In genomic region chr5:41621420-41621819, GRCh38 we compare ENCODE assay signal across 36 cellular contexts.
"Had no signal": no experiment of that assay in that cellular context is flagged by ENCODE, and none has a peak within 500 bp of the region (broad histone marks: within the 10 kb centered on the region; RNA-seq: fewer than 3 reads in every experiment).

No MANE protein-coding gene starts in this region.

- ATAC-seq: activated CD4-positive, CD25-positive, alpha-beta regulatory T cell treated with anti-CD3 and anti-CD28 coated beads, Interleukin-2, amount 50 U/mL, for 24 hours; activated CD8-positive, alpha-beta memory T cell treated with anti-CD3 and anti-CD28 coated beads, Interleukin-2, amount 10 ng/mL, durations not matched to agents 7 days and 5 days; activated CD8-positive, alpha-beta T cell treated with anti-CD3 and anti-CD28 coated beads, Interleukin-2, amount 10 ng/mL, durations not matched to agents 7 days and 5 days; activated naive CD4-positive, alpha-beta T cell treated with anti-CD3 and anti-CD28 coated beads, Interleukin-2, amount 50 U/mL, for 72 hours; activated T-cell treated with anti-CD3 and anti-CD28 coated beads, Interleukin-2, amount 50 U/mL, for 72 hours; effector memory CD8-positive, alpha-beta T cell; gastroesophageal sphincter; heart right ventricle; T-helper 17 cell had no signal

- H3K4me2 ChIP-seq: hepatocyte had no signal

- FAIRE-seq: astrocyte, bronchial epithelial cell, colon had no signal

- H3K27ac ChIP-seq: brain microvascular endothelial cell, esophagus muscularis mucosa, gastroesophageal sphincter, heart right ventricle, hepatocyte, WERI-Rb-1 had no signal

- H3K79me2 ChIP-seq: hepatocyte had no signal

- H3K4me1 ChIP-seq: esophagus muscularis mucosa, gastroesophageal sphincter, heart right ventricle had no signal

- H3K9me3 Mint-ChIP-seq: activated B cell treated with CpG ODN at 0.5 μM for 24 hours; activated CD4-positive, alpha-beta memory T cell treated with anti-CD3 and anti-CD28 coated beads for 36 hours; activated naive CD4-positive, alpha-beta T cell treated with anti-CD3 and anti-CD28 coated beads, Interleukin-2, amount 10 ng/mL, durations not matched to agents 7 days and 5 days; activated naive CD4-positive, alpha-beta T cell treated with anti-CD3 and anti-CD28 coated beads, Interleukin-2, amount 50 U/mL, for 72 hours; activated naive CD8-positive, alpha-beta T cell treated with anti-CD3 and anti-CD28 coated beads, Interleukin-2, amount 10 ng/mL, durations not matched to agents 7 days and 5 days; activated T-cell treated with anti-CD3 and anti-CD28 coated beads, Interleukin-2, amount 50 U/mL, for 24 hours; T-helper 2 cell treated with Interferon-gamma antibody and Interleukin-4, amounts not matched to agents 5 μg/mL and 100 μg/mL, for 36 hours had no signal

- H3K36me3 Mint-ChIP-seq: activated CD4-positive, alpha-beta memory T cell treated with anti-CD3 and anti-CD28 coated beads for 36 hours; activated CD8-positive, alpha-beta memory T cell treated with anti-CD3 and anti-CD28 coated beads, Interleukin-2, amount 10 ng/mL, durations not matched to agents 7 days and 5 days; activated naive CD4-positive, alpha-beta T cell treated with anti-CD3 and anti-CD28 coated beads, Interleukin-2, amount 10 ng/mL, durations not matched to agents 7 days and 5 days; activated naive CD4-positive, alpha-beta T cell treated with anti-CD3 and anti-CD28 coated beads, Interleukin-2, amount 50 U/mL, for 72 hours; activated naive CD8-positive, alpha-beta T cell treated with anti-CD3 and anti-CD28 coated beads, Interleukin-2, amount 10 ng/mL, durations not matched to agents 7 days and 5 days had no signal

- H3K4me3 ChIP-seq: esophagus muscularis mucosa, gastroesophageal sphincter, heart right ventricle, hepatocyte had no signal

- DNase-seq: activated B cell treated with CpG ODN at 0.5 μM for 24 hours; activated CD4-positive, alpha-beta memory T cell treated with anti-CD3 and anti-CD28 coated beads for 36 hours; activated CD4-positive, alpha-beta T cell treated with anti-CD3 and anti-CD28 coated beads for 48 hours; activated CD8-positive, alpha-beta memory T cell treated with anti-CD3 and anti-CD28 coated beads, Interleukin-2, amount 10 ng/mL, durations not matched to agents 7 days and 5 days; activated CD8-positive, alpha-beta memory T cell treated with anti-CD3 and anti-CD28 coated beads, Interleukin-2, amount 50 U/mL, for 48 hours; activated CD8-positive, alpha-beta T cell treated with anti-CD3 and anti-CD28 coated beads, Interleukin-2, amount 10 ng/mL, durations not matched to agents 7 days and 5 days; activated gamma-delta T cell; activated naive CD4-positive, alpha-beta T cell; activated naive CD4-positive, alpha-beta T cell treated with anti-CD3 and anti-CD28 coated beads, Interleukin-2, amount 10 ng/mL, durations not matched to agents 7 days and 5 days; activated naive CD8-positive, alpha-beta T cell treated with anti-CD3 and anti-CD28 coated beads, Interleukin-2, amount 10 ng/mL, durations not matched to agents 7 days and 5 days; activated T-cell treated with anti-CD3 and anti-CD28 coated beads for 4 hours; activated T-cell treated with anti-CD3 and anti-CD28 coated beads, Interleukin-2, amount 50 U/mL, for 24 hours; activated T-cell treated with anti-CD3 and anti-CD28 coated beads, Interleukin-2, amount 50 U/mL, for 72 hours; amniotic stem cell; anterior cingulate cortex; brain microvascular endothelial cell; caudate nucleus; cortex of kidney; dermis blood vessel endothelial cell; effector CD4-positive, alpha-beta T cell; effector memory CD8-positive, alpha-beta T cell; erythroblast; foreskin melanocyte; heart right ventricle; T-helper 17 cell; T1000; WERI-Rb-1 had no signal

- H2AFZ ChIP-seq: hepatocyte had no signal

- H3K36me3 ChIP-seq: brain microvascular endothelial cell, esophagus muscularis mucosa, gastroesophageal sphincter, heart right ventricle, WERI-Rb-1 had no signal

- H3K9me3 ChIP-seq: esophagus muscularis mucosa, gastroesophageal sphincter, heart right ventricle had no signal

- H3K27me3 ChIP-seq: brain microvascular endothelial cell, esophagus muscularis mucosa, gastroesophageal sphincter, heart right ventricle, hepatocyte had no signal

- H3K27ac Mint-ChIP-seq: activated B cell treated with CpG ODN at 0.5 μM for 24 hours; activated CD4-positive, alpha-beta memory T cell treated with anti-CD3 and anti-CD28 coated beads for 36 hours; activated CD8-positive, alpha-beta memory T cell treated with anti-CD3 and anti-CD28 coated beads, Interleukin-2, amount 10 ng/mL, durations not matched to agents 7 days and 5 days; activated CD8-positive, alpha-beta T cell treated with anti-CD3 and anti-CD28 coated beads, Interleukin-2, amount 10 ng/mL, durations not matched to agents 7 days and 5 days; activated naive CD4-positive, alpha-beta T cell treated with anti-CD3 and anti-CD28 coated beads, Interleukin-2, amount 10 ng/mL, durations not matched to agents 7 days and 5 days; activated naive CD4-positive, alpha-beta T cell treated with anti-CD3 and anti-CD28 coated beads, Interleukin-2, amount 50 U/mL, for 72 hours; activated naive CD8-positive, alpha-beta T cell treated with anti-CD3 and anti-CD28 coated beads, Interleukin-2, amount 10 ng/mL, durations not matched to agents 7 days and 5 days; activated T-cell treated with anti-CD3 and anti-CD28 coated beads, Interleukin-2, amount 50 U/mL, for 24 hours; activated T-cell treated with anti-CD3 and anti-CD28 coated beads, Interleukin-2, amount 50 U/mL, for 72 hours; effector memory CD8-positive, alpha-beta T cell; T-helper 17 cell; T-helper 2 cell treated with Interferon-gamma antibody and Interleukin-4, amounts not matched to agents 5 μg/mL and 100 μg/mL, for 36 hours had no signal

- H3K4me3 Mint-ChIP-seq: activated B cell treated with CpG ODN at 0.5 μM for 24 hours; activated CD4-positive, alpha-beta memory T cell treated with anti-CD3 and anti-CD28 coated beads for 36 hours; activated CD8-positive, alpha-beta memory T cell treated with anti-CD3 and anti-CD28 coated beads, Interleukin-2, amount 10 ng/mL, durations not matched to agents 7 days and 5 days; activated CD8-positive, alpha-beta T cell treated with anti-CD3 and anti-CD28 coated beads, Interleukin-2, amount 10 ng/mL, durations not matched to agents 7 days and 5 days; activated naive CD4-positive, alpha-beta T cell treated with anti-CD3 and anti-CD28 coated beads, Interleukin-2, amount 10 ng/mL, durations not matched to agents 7 days and 5 days; activated naive CD8-positive, alpha-beta T cell treated with anti-CD3 and anti-CD28 coated beads, Interleukin-2, amount 10 ng/mL, durations not matched to agents 7 days and 5 days; activated T-cell treated with anti-CD3 and anti-CD28 coated beads, Interleukin-2, amount 50 U/mL, for 24 hours; activated T-cell treated with anti-CD3 and anti-CD28 coated beads, Interleukin-2, amount 50 U/mL, for 72 hours; effector memory CD8-positive, alpha-beta T cell; T-helper 17 cell; T-helper 2 cell treated with Interferon-gamma antibody and Interleukin-4, amounts not matched to agents 5 μg/mL and 100 μg/mL, for 36 hours had no signal

- H3K27me3 Mint-ChIP-seq: activated B cell treated with CpG ODN at 0.5 μM for 24 hours; activated CD4-positive, alpha-beta memory T cell treated with anti-CD3 and anti-CD28 coated beads for 36 hours; activated CD8-positive, alpha-beta memory T cell treated with anti-CD3 and anti-CD28 coated beads, Interleukin-2, amount 10 ng/mL, durations not matched to agents 7 days and 5 days; activated naive CD4-positive, alpha-beta T cell treated with anti-CD3 and anti-CD28 coated beads, Interleukin-2, amount 10 ng/mL, durations not matched to agents 7 days and 5 days; activated naive CD8-positive, alpha-beta T cell treated with anti-CD3 and anti-CD28 coated beads, Interleukin-2, amount 10 ng/mL, durations not matched to agents 7 days and 5 days; activated T-cell treated with anti-CD3 and anti-CD28 coated beads, Interleukin-2, amount 50 U/mL, for 24 hours; T-helper 17 cell had no signal

- H3K4me1 Mint-ChIP-seq: activated B cell treated with CpG ODN at 0.5 μM for 24 hours; activated CD8-positive, alpha-beta memory T cell treated with anti-CD3 and anti-CD28 coated beads, Interleukin-2, amount 10 ng/mL, durations not matched to agents 7 days and 5 days; activated naive CD4-positive, alpha-beta T cell treated with anti-CD3 and anti-CD28 coated beads, Interleukin-2, amount 10 ng/mL, durations not matched to agents 7 days and 5 days; activated naive CD8-positive, alpha-beta T cell treated with anti-CD3 and anti-CD28 coated beads, Interleukin-2, amount 10 ng/mL, durations not matched to agents 7 days and 5 days; T-helper 17 cell had no signal
